Comparison of ENCODE assay signal across 1 cellular context in genomic region chr11:2665747-2666710, GRCh38.
A peak's percentile ranks its signal among the peaks of the same experiment; 100 is the strongest.
TF ChIP-seq lines count a peak whose summit lies in the region.

No MANE protein-coding gene starts in this region.

TF ChIP-seq in HepG2, 621 proteins besides CTCF, POLR2A, EP300 and RAD21 (continued from another document):
- TF ChIP-seq ZNF574 (CRISPR knock-in tag; IDR thresholded peaks at IDR 0.05) (no peak; the same call in 1 of the 2 replicates), STAG1 (CRISPR knock-in tag; IDR thresholded peaks at IDR 0.05) (no peak), KLF15 (CRISPR knock-in tag; IDR thresholded peaks at IDR 0.05; ENCODE audit: borderline replicate concordance) (no peak), ZNF143 (CRISPR knock-in tag; IDR thresholded peaks at IDR 0.05) (no peak), AHDC1 (CRISPR knock-in tag; IDR thresholded peaks at IDR 0.05; ENCODE audit: borderline replicate concordance) (no peak), SRY (CRISPR knock-in tag; IDR thresholded peaks at IDR 0.05) (no peak), RBM22 (optimal IDR thresholded peaks at IDR 0.05; ENCODE audit: low read length) (peak; percentile 3), RBFOX2 (IDR thresholded peaks at IDR 0.05; ENCODE audit: low read depth, low read length) (no peak), ZSCAN9 (CRISPR knock-in tag; IDR thresholded peaks at IDR 0.05; ENCODE audit: borderline replicate concordance) (no peak), RBM39 (IDR thresholded peaks at IDR 0.05; ENCODE audit: low read depth, low read length, poor library complexity, severe bottlenecking) (peak; percentile 17), NR2C2 (CRISPR knock-in tag; IDR thresholded peaks at IDR 0.05; ENCODE audit: borderline replicate concordance) (no peak), ZNF12 (CRISPR knock-in tag; IDR thresholded peaks at IDR 0.05) (no peak), FOSL2 (CRISPR knock-in tag; IDR thresholded peaks at IDR 0.05) (no peak), ZNF30 (CRISPR knock-in tag; IDR thresholded peaks at IDR 0.05) (no peak), JUN (CRISPR knock-in tag; IDR thresholded peaks at IDR 0.05) (0 out of 2 replicates have a peak, but pooled peaks have one; percentile 29), GABPA (IDR thresholded peaks at IDR 0.05; ENCODE audit: low read depth, low read length) (no peak), GABPA (CRISPR knock-in tag; IDR thresholded peaks at IDR 0.05; ENCODE audit: low read depth) (no peak), POLR2G (IDR thresholded peaks at IDR 0.05; ENCODE audit: low read depth, low read length) (peak; percentile 58), ZNF383 (CRISPR knock-in tag; IDR thresholded peaks at IDR 0.05; ENCODE audit: borderline replicate concordance) (no peak), REPIN1 (CRISPR knock-in tag; IDR thresholded peaks at IDR 0.05; ENCODE audit: borderline replicate concordance, low read depth) (no peak), AGO2 (optimal IDR thresholded peaks at IDR 0.05; ENCODE audit: low read depth, low read length) (peak; percentile 81), ZMAT3 (CRISPR knock-in tag; conservative IDR thresholded peaks at IDR 0.05) (no peak), ZFP37 (CRISPR knock-in tag; IDR thresholded peaks at IDR 0.05; ENCODE audit: borderline replicate concordance) (no peak), MZF1 (CRISPR knock-in tag; IDR thresholded peaks at IDR 0.05; ENCODE audit: borderline replicate concordance) (no peak), ZBED4 (CRISPR knock-in tag; IDR thresholded peaks at IDR 0.05; ENCODE audit: borderline replicate concordance) (no peak), RXRA (CRISPR knock-in tag; IDR thresholded peaks at IDR 0.05) (no peak), ZNF639 (CRISPR knock-in tag; conservative IDR thresholded peaks at IDR 0.05) (no peak), ZSCAN22 (CRISPR knock-in tag; IDR thresholded peaks at IDR 0.05) (no peak), ZNF263 (CRISPR knock-in tag; IDR thresholded peaks at IDR 0.05) (0 out of 2 replicates have a peak, but pooled peaks have one; percentile 18), HOXA3 (CRISPR knock-in tag; IDR thresholded peaks at IDR 0.05) (no peak), TEF (CRISPR knock-in tag; IDR thresholded peaks at IDR 0.05) (no peak), ZNF670 (CRISPR knock-in tag; IDR thresholded peaks at IDR 0.05; ENCODE audit: borderline replicate concordance) (no peak), DNMT1 (CRISPR knock-in tag; IDR thresholded peaks at IDR 0.05) (no peak), KAT2B (IDR thresholded peaks at IDR 0.05; ENCODE audit: borderline replicate concordance, low read depth, low read length) (no peak)
